In genomic region chr9:121884057-121884512, GRCh38 we compare ENCODE assay signal across 15 cellular contexts.
DNase-seq lines count a peak whose midpoint lies in the region; ATAC-seq and TF ChIP-seq lines count a peak whose summit lies in the region.
"Had no signal": no experiment of that assay in that cellular context is flagged by ENCODE, and none has a peak within 500 bp of the region (broad histone marks: within the 10 kb centered on the region; RNA-seq: fewer than 3 reads in every experiment).

No MANE protein-coding gene starts in this region.

- no peaks in the 10 kb centered on the region for H3K27me3 ChIP-seq in foreskin keratinocyte
- H3K27me3 ChIP-seq: body of pancreas had no signal

- TF ChIP-seq CTCF in foreskin keratinocyte (conservative IDR thresholded peaks at IDR 0.05) = no peak

- no peaks in the 10 kb centered on the region for H3K4me1 ChIP-seq in foreskin keratinocyte
- H3K4me1 ChIP-seq: body of pancreas had no signal

- H3K27ac ChIP-seq in caudate nucleus (ENCODE audit: low read depth, low read length) (peak overlapping the region; percentile 79), substantia nigra (ENCODE audit: low read depth, low read length, poor library complexity, severe bottlenecking) (no peak overlapping the region), foreskin keratinocyte (no peak overlapping the region)
- H3K27ac ChIP-seq: body of pancreas, VCaP had no signal

- no peak for ATAC-seq in foreskin keratinocyte
- ATAC-seq: body of pancreas, HCT116, left ventricle myocardium superior, Right ventricle myocardium inferior had no signal

- peak; percentile 12 for DNase-seq in NCI-H1105 treated with DMSO at 0.1 percent for 48 hours (lab: John Stamatoyannopoulos, UW)
- DNase-seq in caudate nucleus (lab: John Stamatoyannopoulos, UW) = peak in 25 of 61 donors; percentile 5 to 70 (median 44)
- peak; percentile 44 for DNase-seq in inferior parietal cortex (ENCODE audit: extremely low spot score)
- peak in 29 of 49 donors; percentile 19 to 66 (median 46) for DNase-seq in substantia nigra (lab: John Stamatoyannopoulos, UW)
- no peak for DNase-seq in dermis blood vessel endothelial cell
- no peak for DNase-seq in foreskin keratinocyte
- DNase-seq in COLO829 (ENCODE audit: low spot score) = no peak
- no peak for DNase-seq in GF-D8 (lab: John Stamatoyannopoulos, UW)
- DNase-seq: body of pancreas, Calu3, KG1, left ventricle myocardium superior had no signal

Comparison
In these comparisons a context has a peak if more than half of its experiments do, and no peak if none do; other contexts are left out.
1. DNase-seq: peak in NCI-H1105 treated with DMSO at 0.1 percent for 48 hours (single experiment), inferior parietal cortex (single experiment) and substantia nigra (29 of 49); none in dermis blood vessel endothelial cell (single experiment), foreskin keratinocyte (0 of 2), COLO829 (single experiment) and GF-D8 (single experiment).